In genomic region chr15:84653910-84654688, GRCh38 we compare ENCODE assay signal across 8 cellular contexts. TPM values are rescaled to one million over a fixed set of nuclear protein-coding genes. Genes with fewer than 3 reads are reported as not detected.
DNase-seq lines count a peak whose midpoint lies in the region; ATAC-seq and TF ChIP-seq lines count a peak whose summit lies in the region.

Gene WDR73 (minus strand): TSS chr15:84654283. CDS start chr15:84654274, 9 bp downstream.

- H3K4me1 Mint-ChIP-seq in H9 (peaks cover 17 to 20% of the 10 kb centered on the region in 2 experiments), neural progenitor cell (peaks cover 31% of the 10 kb centered on the region)

- WGBS in H9 (ENCODE audit: extremely low coverage, insufficient read length, low lambda C conversion rate) = no CpG with 5 or more reads among the region's 49 CpGs

- H3K36me3 ChIP-seq in MM.1S (replicated peaks; ENCODE audit: insufficient read depth, low read length) (no peaks in the 10 kb centered on the region), SJCRH30 (peaks cover 7% of the 10 kb centered on the region), neural progenitor cell (no peaks in the 10 kb centered on the region)

- H4K8ac ChIP-seq in H9 (replicated peaks; ENCODE audit: insufficient read length, low read depth, low read length) = no peak within 1 kb of the TSS

- peak; percentile 86 for ATAC-seq in foreskin keratinocyte

- H3K4me1 ChIP-seq in H9 (ENCODE audit: insufficient read depth, low read length) (no peaks in the 10 kb centered on the region), MM.1S (ENCODE audit: low read length) (peaks cover 11% of the 10 kb centered on the region), SJCRH30 (peaks cover 5% of the 10 kb centered on the region), foreskin keratinocyte (no peaks in the 10 kb centered on the region), neural progenitor cell (peaks cover 4% of the 10 kb centered on the region)

- H3K4me3 Mint-ChIP-seq in H9 (peak within 1 kb of the TSS; percentile 95 to 98), neural progenitor cell (peak within 1 kb of the TSS; percentile 97)

- no peak within 1 kb of the TSS for H3K23ac ChIP-seq in H9 (ENCODE audit: insufficient read length, low read depth, low read length)

- no peak within 1 kb of the TSS for H4K5ac ChIP-seq in H9 (ENCODE audit: insufficient read length, low read depth, low read length)

- no peak within 1 kb of the TSS for H3K56ac ChIP-seq in H9 (ENCODE audit: insufficient read length, low read depth, low read length)

- H3K27ac ChIP-seq in H9 (ENCODE audit: insufficient read length, low read depth, low read length) (no peak within 1 kb of the TSS), MM.1S (ENCODE audit: low read length) (peak within 1 kb of the TSS; percentile 75), SJCRH30 (peak within 1 kb of the TSS; percentile 36), foreskin keratinocyte (peak within 1 kb of the TSS; percentile 72), neural progenitor cell (peak within 1 kb of the TSS; percentile 5)

- peaks cover 12% of the 10 kb centered on the region for H3K23me2 ChIP-seq in H9 (ENCODE audit: insufficient read length, low read depth, low read length, poor library complexity, severe bottlenecking)

- H3F3A ChIP-seq in MM.1S (ENCODE audit: insufficient read depth, low read length) (peaks cover 31% of the 10 kb centered on the region), neural progenitor cell (ENCODE audit: low read depth) (peaks cover 33% of the 10 kb centered on the region)

- H4K20me1 ChIP-seq in H9 (ENCODE audit: control insufficient read depth, insufficient read depth, insufficient read length) (no peaks in the 10 kb centered on the region), MM.1S (ENCODE audit: insufficient read depth, low read length) (no peaks in the 10 kb centered on the region), neural progenitor cell (ENCODE audit: low read depth) (peaks cover 4% of the 10 kb centered on the region)

- no peaks in the 10 kb centered on the region; a peak in 1 of 5 replicates for H3K9me3 Mint-ChIP-seq in H9
- H3K9me3 Mint-ChIP-seq in neural progenitor cell = no peaks in the 10 kb centered on the region

- H3K14ac ChIP-seq in H9 (ENCODE audit: insufficient read depth, low read length) = 0 out of 2 replicates have a peak within 1 kb of the TSS, but pooled peaks have one; percentile 5

- H3T11ph ChIP-seq in H9 (ENCODE audit: low read length) = no peak within 1 kb of the TSS

- H2BK20ac ChIP-seq in H9 (ENCODE audit: low read depth, low read length, poor library complexity, severe bottlenecking) = no peak within 1 kb of the TSS

- H3K9me3 ChIP-seq in H9 (ENCODE audit: control insufficient read depth, low read depth, low read length) = no peaks in the 10 kb centered on the region
- no peaks in the 10 kb centered on the region for H3K9me3 ChIP-seq in MM.1S (replicated peaks; ENCODE audit: insufficient read depth, low read length)
- H3K9me3 ChIP-seq in SJCRH30 (replicated peaks) = no peaks in the 10 kb centered on the region
- H3K9me3 ChIP-seq in neural progenitor cell (ENCODE audit: low read depth) = no peaks in the 10 kb centered on the region

- no peaks in the 10 kb centered on the region for H3K9me2 ChIP-seq in MM.1S (replicated peaks; ENCODE audit: insufficient read depth, low read length)

- H4K91ac ChIP-seq in H9 (ENCODE audit: insufficient read length, low read depth, low read length) = no peak within 1 kb of the TSS

- H3K79me1 ChIP-seq in H9 (ENCODE audit: insufficient read depth, low read depth, low read length, poor library complexity, severe bottlenecking) = no peaks in the 10 kb centered on the region

- H2BK12ac ChIP-seq in H9 (ENCODE audit: insufficient read length, low read depth, low read length) = no peak within 1 kb of the TSS

- H3K4ac ChIP-seq in H9 (ENCODE audit: low read depth, low read length) = no peak within 1 kb of the TSS

- H3K4me3 ChIP-seq in MM.1S (ENCODE audit: low read length) = peak within 1 kb of the TSS; percentile 100
- H3K4me3 ChIP-seq in SJCRH30 = peak within 1 kb of the TSS; percentile 71
- peak within 1 kb of the TSS; percentile 76 for H3K4me3 ChIP-seq in neural progenitor cell

- no peak within 1 kb of the TSS for H2AK5ac ChIP-seq in H9 (ENCODE audit: insufficient read length, low read length)

- H3K79me2 ChIP-seq in H9 (ENCODE audit: insufficient read depth, low read length) = no peaks in the 10 kb centered on the region
- H3K79me2 ChIP-seq in MM.1S (ENCODE audit: low read length) = peaks cover 18% of the 10 kb centered on the region
- H3K79me2 ChIP-seq in neural progenitor cell (ENCODE audit: low read depth) = peaks cover 20% of the 10 kb centered on the region

- TF ChIP-seq CTCF in H9 (conservative IDR thresholded peaks at IDR 0.05) = no peak
- TF ChIP-seq CTCF in MM.1S (IDR thresholded peaks at IDR 0.05; ENCODE audit: low read length) = no peak
- TF ChIP-seq CTCF in foreskin keratinocyte (conservative IDR thresholded peaks at IDR 0.05) = no peak
- TF ChIP-seq CTCF in neural progenitor cell (IDR thresholded peaks at IDR 0.05) = no peak

- H3K27me3 ChIP-seq in H9 (ENCODE audit: insufficient read depth, low read length) (no peaks in the 10 kb centered on the region; the same call in 1 of the 2 replicates), MM.1S (replicated peaks; ENCODE audit: insufficient read depth, low read length) (no peaks in the 10 kb centered on the region), SJCRH30 (no peaks in the 10 kb centered on the region), foreskin keratinocyte (no peaks in the 10 kb centered on the region), neural progenitor cell (peaks cover 20% of the 10 kb centered on the region)

- H3K36me3 Mint-ChIP-seq in H9 (ENCODE audit: insufficient read depth in 1 of 3, low read depth in 3 of 3) (peaks cover 10 to 30% (median 20%) of the 10 kb centered on the region in 3 experiments), neural progenitor cell (peaks cover 10% of the 10 kb centered on the region)

- H3K4me2 ChIP-seq in H9 (ENCODE audit: insufficient read depth, insufficient read length, low read length) = peak within 1 kb of the TSS; percentile 91
- H3K4me2 ChIP-seq in MM.1S (ENCODE audit: low read depth, low read length) = peak within 1 kb of the TSS; percentile 100
- H3K4me2 ChIP-seq in neural progenitor cell = peak within 1 kb of the TSS; percentile 83

- no peak within 1 kb of the TSS for H2BK15ac ChIP-seq in H9 (ENCODE audit: low read depth, low read length)

- no peak within 1 kb of the TSS for H2BK120ac ChIP-seq in H9 (ENCODE audit: low read depth, low read length, poor library complexity, severe bottlenecking)

- peak within 1 kb of the TSS; percentile 88 to 98 (median 98) for H3K27ac Mint-ChIP-seq in H9
- peak within 1 kb of the TSS; percentile 90 for H3K27ac Mint-ChIP-seq in neural progenitor cell

- DNase-seq in ELR (ENCODE audit: low read depth) (peak; percentile 95), H9 (peak; percentile 95), MM.1S (peak; percentile 96), SJCRH30 (peak; percentile 95 to 96), foreskin keratinocyte (peak; percentile 74 to 83), neural progenitor cell (ENCODE audit: low spot score) (peak; percentile 98), stromal cell of bone marrow (ENCODE audit: low read depth) (peak; percentile 90)
- peak; percentile 91 to 98 (median 95) for DNase-seq in activated naive CD4-positive, alpha-beta T cell (lab: John Stamatoyannopoulos, UW)

- H2BK5ac ChIP-seq in H9 (ENCODE audit: insufficient read length, low read length) = no peak within 1 kb of the TSS

- peaks cover 27% of the 10 kb centered on the region for H3K27me3 Mint-ChIP-seq in H9 (ENCODE audit: low read depth)
- H3K27me3 Mint-ChIP-seq in neural progenitor cell (ENCODE audit: insufficient read depth, low read depth) = peaks cover 2% of the 10 kb centered on the region

- peak within 1 kb of the TSS; percentile 88 for H3K9ac ChIP-seq in H9 (ENCODE audit: extremely low read depth, insufficient read length, low read length)
- peak within 1 kb of the TSS; percentile 97 for H3K9ac ChIP-seq in MM.1S (ENCODE audit: low read length)
- peak within 1 kb of the TSS; percentile 90 for H3K9ac ChIP-seq in neural progenitor cell

- peak within 1 kb of the TSS; percentile 76 for H2AFZ ChIP-seq in H9 (ENCODE audit: low read length)
- H2AFZ ChIP-seq in MM.1S (ENCODE audit: low read length) = peak within 1 kb of the TSS; percentile 98
- peak within 1 kb of the TSS; percentile 71 for H2AFZ ChIP-seq in neural progenitor cell (replicated peaks)

- peak within 1 kb of the TSS; percentile 75 for H3K18ac ChIP-seq in H9 (ENCODE audit: insufficient read length, low read depth, low read length)

RNA-seq across cellular contexts. Expression of gene WDR73, which starts in this region (rescaled TPM):
- 41.0 and 41.6 TPM in 2 replicates for total RNA-seq in H9 (2021)
- total RNA-seq in SJCRH30 (2014; rRNA removed; shearing (Covaris generic)) = 22.0 and 26.3 TPM in 2 replicates
- 19.0 and 22.6 TPM in 2 replicates for total RNA-seq in foreskin keratinocyte
- 14.7 and 15.9 TPM in 2 replicates for polyA plus RNA-seq in foreskin keratinocyte
- total RNA-seq in neural progenitor cell (ENCODE audit: low replicate concordance) = 37.4 and 46.8 TPM in 2 replicates
